ENCODE assay signal across 1 cellular context in genomic region chr22:24622596-24622995, GRCh38. TPM values are rescaled to one million over a fixed set of nuclear protein-coding genes. Genes with fewer than 3 reads are reported as not detected.
"Had no signal": no experiment of that assay in that cellular context is flagged by ENCODE, and none has a peak within 500 bp of the region (broad histone marks: within the 10 kb centered on the region; RNA-seq: fewer than 3 reads in every experiment).

No MANE protein-coding gene starts in this region.

RNA-seq across cellular contexts. Expression of gene GGT1, which starts 19.6 kb away (rescaled TPM):
- total RNA-seq: ascending aorta had no signal
